8 cellular contexts compared by ENCODE assay signal in the genomic region with DNA sequence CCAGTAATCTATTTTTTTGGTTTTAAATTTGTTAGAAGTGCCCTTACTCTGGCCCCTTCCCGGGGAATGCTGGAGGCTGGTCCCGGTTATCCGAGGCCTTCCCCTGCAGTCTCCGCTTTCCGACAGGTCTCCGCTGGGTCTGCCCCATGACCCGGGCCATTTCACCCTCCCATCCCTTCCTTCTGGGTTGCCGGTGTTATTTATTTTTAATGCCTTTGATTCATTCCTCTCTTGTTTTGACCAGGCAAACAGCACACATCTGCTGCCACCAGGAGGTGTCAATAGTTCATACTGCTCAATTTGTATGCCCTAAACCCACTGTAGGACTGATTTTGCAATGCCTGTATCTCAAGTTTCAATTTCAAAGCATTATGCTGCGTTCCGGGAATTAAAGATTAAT.
DNase-seq lines count a peak whose midpoint lies in the region; ATAC-seq and TF ChIP-seq lines count a peak whose summit lies in the region.
"Had no signal": no experiment of that assay in that cellular context is flagged by ENCODE, and none has a peak within 500 bp of the region (broad histone marks: within the 10 kb centered on the region; RNA-seq: fewer than 3 reads in every experiment).

No MANE protein-coding gene starts in this region.

- no peak overlapping the region for H3K27ac Mint-ChIP-seq in endodermal cell
- H3K27ac Mint-ChIP-seq: activated naive CD4-positive, alpha-beta T cell treated with anti-CD3 and anti-CD28 coated beads, Interleukin-2, amount 50 U/mL, for 24 hours had no signal

- peak; percentile 24 for DNase-seq in GM03348 (ENCODE audit: low spot score)
- DNase-seq in NB4 (ENCODE audit: low read depth) = peak; percentile 60
- peak; percentile 60 for DNase-seq in endodermal cell
- peak; percentile 7 for DNase-seq in pons (ENCODE audit: low spot score)
- no peak for DNase-seq in activated effector memory CD4-positive, alpha-beta T cell treated with Interleukin-2 at 50 U/mL for 16 hours
- DNase-seq in hippocampal formation (lab: John Stamatoyannopoulos, UW) = no peak

- no peaks in the 10 kb centered on the region for H3K36me3 ChIP-seq in endodermal cell (ENCODE audit: control insufficient read depth, insufficient read depth, low read length)

- peak; percentile 32 for TF ChIP-seq CTCF in NB4 (IDR thresholded peaks at IDR 0.05; ENCODE audit: low read depth, low read length)
- peak; percentile 74 for TF ChIP-seq CTCF in endodermal cell (conservative IDR thresholded peaks at IDR 0.05)

- H3K4me3 Mint-ChIP-seq in endodermal cell = no peak overlapping the region
- H3K4me3 Mint-ChIP-seq: activated naive CD4-positive, alpha-beta T cell treated with anti-CD3 and anti-CD28 coated beads, Interleukin-2, amount 50 U/mL, for 24 hours had no signal

- H3K4me3 ChIP-seq in NB4 (ENCODE audit: low read depth, low read length) = no peak overlapping the region
- no peak overlapping the region for H3K4me3 ChIP-seq in endodermal cell (ENCODE audit: low read length)

- H3K4me1 ChIP-seq in endodermal cell (ENCODE audit: control insufficient read depth, insufficient read depth, low read length) = no peaks in the 10 kb centered on the region

- no peaks in the 10 kb centered on the region for H3K9me3 ChIP-seq in endodermal cell (ENCODE audit: control insufficient read depth, low read length)

- no peaks in the 10 kb centered on the region for H3K27me3 ChIP-seq in endodermal cell (ENCODE audit: control insufficient read depth, insufficient read depth, low read length, poor library complexity, severe bottlenecking)

- peaks cover 4% of the 10 kb centered on the region for H3K27me3 Mint-ChIP-seq in endodermal cell (ENCODE audit: insufficient read depth)

- no peak overlapping the region for H3K9ac ChIP-seq in endodermal cell (ENCODE audit: extremely low read depth, low read length, poor library complexity, severe bottlenecking)

- WGBS in endodermal cell (ENCODE audit: insufficient coverage in 1 of 2, insufficient read length in 1 of 2), 2 experiments = 79 to 84% methylated on average over 7 to 10 of the region's 10 CpGs

- H3K4me1 Mint-ChIP-seq in endodermal cell = peaks cover 23% of the 10 kb centered on the region
- H3K4me1 Mint-ChIP-seq: activated naive CD4-positive, alpha-beta T cell treated with anti-CD3 and anti-CD28 coated beads, Interleukin-2, amount 50 U/mL, for 24 hours had no signal

- peaks cover 3% of the 10 kb centered on the region for H3K9me3 Mint-ChIP-seq in endodermal cell
- H3K9me3 Mint-ChIP-seq: activated naive CD4-positive, alpha-beta T cell treated with anti-CD3 and anti-CD28 coated beads, Interleukin-2, amount 50 U/mL, for 24 hours had no signal

- no peak overlapping the region for H3K27ac ChIP-seq in endodermal cell (ENCODE audit: low read depth, low read length)

- no peak for ATAC-seq in HG03025 (IDR thresholded peaks at IDR 0.05; ENCODE audit: low FRiP score, unreplicated experiment)

- TF ChIP-seq POLR2A in NB4 (IDR thresholded peaks at IDR 0.05; ENCODE audit: extremely low read depth, insufficient read length) = no peak

- H3K36me3 Mint-ChIP-seq in endodermal cell (ENCODE audit: low read depth) = no peaks in the 10 kb centered on the region
- H3K36me3 Mint-ChIP-seq: activated naive CD4-positive, alpha-beta T cell treated with anti-CD3 and anti-CD28 coated beads, Interleukin-2, amount 50 U/mL, for 24 hours had no signal

Comparison
In these comparisons a context has a peak if more than half of its experiments do, and no peak if none do; other contexts are left out.
1. DNase-seq: peak in GM03348 (single experiment), NB4 (single experiment), endodermal cell (single experiment) and pons (single experiment); none in activated effector memory CD4-positive, alpha-beta T cell treated with Interleukin-2 at 50 U/mL for 16 hours (single experiment) and hippocampal formation (0 of 2).